Comparison of ENCODE assay signal across 12 cellular contexts in the genomic region with DNA sequence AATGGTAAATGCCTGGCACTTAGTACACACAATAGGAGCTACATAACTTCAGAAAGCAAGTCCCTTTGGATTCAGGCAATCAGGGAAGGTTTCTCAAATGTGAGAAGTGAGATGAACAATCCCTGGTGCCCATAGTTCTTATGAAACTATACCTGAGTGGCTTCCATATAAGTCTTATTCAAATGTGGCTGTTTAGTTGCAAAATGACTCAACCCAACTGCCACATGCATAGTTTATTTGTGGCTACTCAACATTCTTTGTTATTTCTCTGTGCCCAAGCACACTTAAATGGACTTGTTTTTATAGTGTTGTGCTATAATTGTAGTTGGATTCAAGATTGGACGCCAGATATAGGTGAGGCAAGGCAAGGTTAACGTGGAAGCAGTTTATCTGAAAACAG.
DNase-seq lines count a peak whose midpoint lies in the region; ATAC-seq and TF ChIP-seq lines count a peak whose summit lies in the region.
"Had no signal": no experiment of that assay in that cellular context is flagged by ENCODE, and none has a peak within 500 bp of the region (broad histone marks: within the 10 kb centered on the region; RNA-seq: fewer than 3 reads in every experiment).

No MANE protein-coding gene starts in this region.

- ATAC-seq in GM19397 (IDR thresholded peaks at IDR 0.05; ENCODE audit: unreplicated experiment) (peak; percentile 79), HG02763 (IDR thresholded peaks at IDR 0.05; ENCODE audit: unreplicated experiment) (peak; percentile 78), HG03565 (IDR thresholded peaks at IDR 0.05; ENCODE audit: unreplicated experiment) (peak; percentile 82), sciatic nerve (no peak)
- no peak for ATAC-seq in stimulated activated naive CD8-positive, alpha-beta T cell treated with anti-CD3 and anti-CD28 coated beads, Interleukin-15, amount 100 ng/mL, for 72 hours
- ATAC-seq: gastrocnemius medialis, K562 had no signal

- H3K27ac Mint-ChIP-seq in stimulated activated naive CD8-positive, alpha-beta T cell treated with anti-CD3 and anti-CD28 coated beads, Interleukin-15, amount 100 ng/mL, for 72 hours, result no peak overlapping the region

- DNase-seq in GM10266 (ENCODE audit: extremely low spot score) (peak; percentile 19), putamen (ENCODE audit: low spot score) (no peak), sciatic nerve (ENCODE audit: low spot score) (no peak)
- DNase-seq in activated effector memory CD4-positive, alpha-beta T cell treated with anti-CD3 and anti-CD28 coated beads, Interleukin-2, amount 50 U/mL, for 16 hours, result no peak
- no peak for DNase-seq in stimulated activated naive CD8-positive, alpha-beta T cell treated with anti-CD3 and anti-CD28 coated beads, Interleukin-15, amount 100 ng/mL, for 72 hours
- DNase-seq: gastrocnemius medialis, mammary epithelial cell, NCI-H524 had no signal

- H3K4me3 Mint-ChIP-seq in stimulated activated naive CD8-positive, alpha-beta T cell treated with anti-CD3 and anti-CD28 coated beads, Interleukin-15, amount 100 ng/mL, for 72 hours, result no peak overlapping the region

- H3K4me1 Mint-ChIP-seq in stimulated activated naive CD8-positive, alpha-beta T cell treated with anti-CD3 and anti-CD28 coated beads, Interleukin-15, amount 100 ng/mL, for 72 hours, result peaks cover 28% of the 10 kb centered on the region

- peaks cover 61% of the 10 kb centered on the region for H3K27me3 Mint-ChIP-seq in stimulated activated naive CD8-positive, alpha-beta T cell treated with anti-CD3 and anti-CD28 coated beads, Interleukin-15, amount 100 ng/mL, for 72 hours

- intact Hi-C loops in sciatic nerve (cut with DNase I), result no loop called here

- no peak for TF ChIP-seq CTCF in GM10266 (IDR thresholded peaks at IDR 0.05; ENCODE audit: control insufficient read depth, insufficient read depth, low read depth, missing control alignments)

- H3K9me3 Mint-ChIP-seq in stimulated activated naive CD8-positive, alpha-beta T cell treated with anti-CD3 and anti-CD28 coated beads, Interleukin-15, amount 100 ng/mL, for 72 hours, result no peaks in the 10 kb centered on the region

Comparison
In these comparisons a context has a peak if more than half of its experiments do, and no peak if none do; other contexts are left out.
1. ATAC-seq: peak in GM19397 (single experiment), HG02763 (single experiment) and HG03565 (single experiment); none in sciatic nerve (single experiment) and stimulated activated naive CD8-positive, alpha-beta T cell treated with anti-CD3 and anti-CD28 coated beads, Interleukin-15, amount 100 ng/mL, for 72 hours (single experiment).